In the genomic region with DNA sequence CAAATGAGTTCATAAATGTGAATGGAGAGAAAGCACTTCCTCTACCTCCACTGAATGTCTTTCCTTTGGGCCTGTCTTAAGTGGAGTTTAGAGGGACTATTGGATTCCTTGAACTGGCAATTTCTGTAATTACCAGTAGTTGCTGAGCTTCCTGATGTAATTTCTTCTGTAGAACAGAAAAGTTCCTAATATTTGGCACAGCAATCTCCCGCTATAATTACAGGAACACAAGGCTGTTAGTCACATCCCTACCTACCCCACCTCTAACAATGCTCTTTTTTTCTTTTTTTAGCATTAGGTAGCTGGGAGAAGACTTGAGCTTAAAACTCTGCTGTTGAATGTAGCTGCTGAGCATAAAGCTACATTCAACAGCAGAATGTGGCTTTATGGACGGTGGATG, we compare ENCODE assay signal across 22 cellular contexts. TPM values are rescaled to one million over a fixed set of nuclear protein-coding genes. Genes with fewer than 3 reads are reported as not detected.
DNase-seq lines count a peak whose midpoint lies in the region; ATAC-seq, FAIRE-seq and TF ChIP-seq lines count a peak whose summit lies in the region.
"Had no signal": no experiment of that assay in that cellular context is flagged by ENCODE, and none has a peak within 500 bp of the region (broad histone marks: within the 10 kb centered on the region; RNA-seq: fewer than 3 reads in every experiment).

No MANE protein-coding gene starts in this region.

- FAIRE-seq in G401.6 (lab: Jason Lieb, UNC), result peak; percentile 100
- FAIRE-seq: A549, GM12878 had no signal

- no peak overlapping the region for H3K4me2 ChIP-seq in IMR-90 (ENCODE audit: low read depth, low read length)
- H3K4me2 ChIP-seq: A549, BLaER1 had no signal

- peak overlapping the region; percentile 66; the same call in 1 of the 2 replicates for H2AK5ac ChIP-seq in IMR-90 (ENCODE audit: low read depth, low read length)

- peaks cover 8% of the 10 kb centered on the region for H3K4me1 Mint-ChIP-seq in stimulated activated memory B cell treated with anti-CD40 and anti-IgM and Interleukin-4, amounts not matched to agents 10 μg/mL and 1 μg/mL and 100 μg/mL, for 72 hours

- POLR2A ChIA-PET in IMR-90 (lab: Charles Lee; ENCODE audit: unreplicated experiment), result interaction anchor here (0.6 kb wide), 1 partner anchor 10 kb away, joined by 17 read pairs; no protein-coding TSS in a partner anchor

- DNase-seq in IMR-90, result no peak
- peak; percentile 16 for DNase-seq in dermis blood vessel endothelial cell
- no peak for DNase-seq in NCI-H774 (lab: John Stamatoyannopoulos, UW)
- no peak for DNase-seq in AML-193 (lab: John Stamatoyannopoulos, UW)
- DNase-seq: 8988T; ACHN; Caco-2; CD4-positive, CD25-positive, alpha-beta regulatory T cell; CD8-positive, alpha-beta T cell; DMS153; DND-41; GDM1; GOT3; H7; HCEC 1CT had no signal

- no peak overlapping the region for H3K56ac ChIP-seq in IMR-90 (ENCODE audit: extremely low read depth, insufficient read depth, low read length)

- no peaks in the 10 kb centered on the region for H4K20me1 ChIP-seq in IMR-90 (ENCODE audit: insufficient read depth, low read length)
- H4K20me1 ChIP-seq: BLaER1 had no signal

- H3K27me3 Mint-ChIP-seq in stimulated activated memory B cell treated with anti-CD40 and anti-IgM and Interleukin-4, amounts not matched to agents 10 μg/mL and 1 μg/mL and 100 μg/mL, for 72 hours, result no peaks in the 10 kb centered on the region
- H3K27me3 Mint-ChIP-seq: B cell; CD4-positive, CD25-positive, alpha-beta regulatory T cell had no signal

- no peak overlapping the region for H4K5ac ChIP-seq in IMR-90 (ENCODE audit: low read depth, low read length)

- TF ChIP-seq CTCF in IMR-90 (conservative IDR thresholded peaks at IDR 0.05; ENCODE audit: low read depth, low read length), result no peak

- no peak overlapping the region for H3K4me3 ChIP-seq in IMR-90 (ENCODE audit: insufficient read depth, low read depth, low read length)
- H3K4me3 ChIP-seq: A549, BLaER1, GM12878 had no signal

- H3K23ac ChIP-seq in IMR-90 (ENCODE audit: low read depth, low read length), result no peak overlapping the region

- no peak overlapping the region; the same call in 1 of the 2 replicates for H3K14ac ChIP-seq in IMR-90 (replicated peaks; ENCODE audit: low read depth, low read length)

- no peak overlapping the region for H3K4me3 Mint-ChIP-seq in stimulated activated memory B cell treated with anti-CD40 and anti-IgM and Interleukin-4, amounts not matched to agents 10 μg/mL and 1 μg/mL and 100 μg/mL, for 72 hours
- H3K4me3 Mint-ChIP-seq: B cell; CD4-positive, CD25-positive, alpha-beta regulatory T cell; CD8-positive, alpha-beta T cell had no signal

- H2AFZ ChIP-seq in IMR-90 (replicated peaks; ENCODE audit: low read length, poor library complexity), result no peak overlapping the region

- no peak for TF ChIP-seq RAD21 in IMR-90 (IDR thresholded peaks at IDR 0.05; ENCODE audit: low read length)

- H3K36me3 Mint-ChIP-seq in stimulated activated memory B cell treated with anti-CD40 and anti-IgM and Interleukin-4, amounts not matched to agents 10 μg/mL and 1 μg/mL and 100 μg/mL, for 72 hours, result no peaks in the 10 kb centered on the region
- H3K36me3 Mint-ChIP-seq: CD4-positive, CD25-positive, alpha-beta regulatory T cell; CD8-positive, alpha-beta T cell had no signal

- in situ Hi-C loops in IMR-90 (cut with MboI; ENCODE audit: low sequenced_read_pairs), result no loop called here

- no peak overlapping the region for H2BK5ac ChIP-seq in IMR-90 (ENCODE audit: low read depth, low read length, poor library complexity, severe bottlenecking)

- H2BK120ac ChIP-seq in IMR-90 (ENCODE audit: low read depth, low read length), result peak overlapping the region; percentile 66

- H3K36me3 ChIP-seq in IMR-90 (ENCODE audit: control insufficient read depth, insufficient read depth, low read length), result no peaks in the 10 kb centered on the region
- H3K36me3 ChIP-seq: BLaER1 had no signal

- peak overlapping the region; percentile 34; the same call in 1 of the 2 replicates for H3K4ac ChIP-seq in IMR-90 (ENCODE audit: low read depth, low read length)

- WGBS in IMR-90 (ENCODE audit: extremely low coverage in 2 of 2, insufficient read length in 1 of 2), 2 experiments, result no CpG with 5 or more reads among the region's 2 CpGs

- intact Hi-C loops in IMR-90 (cut with micrococcal nuclease), result no loop called here

- H4K91ac ChIP-seq in IMR-90 (ENCODE audit: insufficient read depth, low read depth, low read length), result no peak overlapping the region

- H3K27ac ChIP-seq in IMR-90 (ENCODE audit: insufficient read depth, low read length), result no peak overlapping the region
- H3K27ac ChIP-seq: A549, BLaER1, C4-2B had no signal

- CTCF ChIA-PET in IMR-90 (lab: Yijun Ruan, JAX), result interaction anchor here (1.1 kb wide), 1 partner anchor 133 kb away, joined by 3 read pairs; no protein-coding TSS in a partner anchor

- dilution Hi-C loops in IMR-90 (cut with HindIII; ENCODE audit: low sequenced_read_pairs, unreplicated experiment), result no loop called here

- H3K9me3 Mint-ChIP-seq in stimulated activated memory B cell treated with anti-CD40 and anti-IgM and Interleukin-4, amounts not matched to agents 10 μg/mL and 1 μg/mL and 100 μg/mL, for 72 hours, result no peaks in the 10 kb centered on the region
- H3K9me3 Mint-ChIP-seq: CD4-positive, CD25-positive, alpha-beta regulatory T cell; CD8-positive, alpha-beta T cell had no signal

- H3K18ac ChIP-seq in IMR-90 (ENCODE audit: low read depth, low read length), result no peak overlapping the region

- BruUV-seq in IMR-90 (replicated peaks; lab: Mats Ljungman, UMichigan), result no TSS peak

- peaks cover 3% of the 10 kb centered on the region; the same call in 1 of the 2 replicates for H3K9me1 ChIP-seq in IMR-90 (ENCODE audit: insufficient read depth, low read length)

- no peak overlapping the region; a peak in 1 of 4 replicates for H4K8ac ChIP-seq in IMR-90 (ENCODE audit: low read depth in 2 of 2, low read length in 2 of 2)

- H3K27me3 ChIP-seq in IMR-90 (ENCODE audit: control insufficient read depth, insufficient read depth, low read length), result no peaks in the 10 kb centered on the region
- H3K27me3 ChIP-seq: BLaER1 had no signal

- H3K79me1 ChIP-seq in IMR-90 (ENCODE audit: low read depth in 1 of 2, low read length in 2 of 2), result no peaks in the 10 kb centered on the region

- no peak for TF ChIP-seq POLR2A in IMR-90 (IDR thresholded peaks at IDR 0.05; ENCODE audit: low read depth, low read length)

- no peaks in the 10 kb centered on the region for H3K9me3 ChIP-seq in IMR-90 (ENCODE audit: control insufficient read depth, insufficient read depth, low read length)
- H3K9me3 ChIP-seq: A549, BLaER1, Caco-2 had no signal

- H3K27ac Mint-ChIP-seq in stimulated activated memory B cell treated with anti-CD40 and anti-IgM and Interleukin-4, amounts not matched to agents 10 μg/mL and 1 μg/mL and 100 μg/mL, for 72 hours, result no peak overlapping the region
- H3K27ac Mint-ChIP-seq: B cell; CD4-positive, CD25-positive, alpha-beta regulatory T cell; CD8-positive, alpha-beta T cell had no signal

- H3K9ac ChIP-seq in IMR-90 (ENCODE audit: low read depth, low read length), result no peak overlapping the region
- H3K9ac ChIP-seq: BLaER1 had no signal

- peak overlapping the region; percentile 83; the same call in 2 of the 3 replicates for H2BK15ac ChIP-seq in IMR-90 (ENCODE audit: low read depth, low read length)

- H2BK20ac ChIP-seq in IMR-90 (ENCODE audit: low read depth, low read length), result peak overlapping the region; percentile 81; the same call in 1 of the 2 replicates

- H2AK9ac ChIP-seq in IMR-90 (replicated peaks; ENCODE audit: low read depth, low read length, poor library complexity), result no peak overlapping the region

- H3K4me1 ChIP-seq in IMR-90 (ENCODE audit: control insufficient read depth, insufficient read depth, low read length), result peaks cover 5% of the 10 kb centered on the region; the same call in 1 of the 2 replicates
- H3K4me1 ChIP-seq: A549, BLaER1, Caco-2 had no signal

- ATAC-seq in IMR-90 (ENCODE audit: low read depth), result no peak
- no peak for ATAC-seq in stimulated activated memory B cell treated with anti-CD40 and anti-IgM and Interleukin-4, amounts not matched to agents 10 μg/mL and 1 μg/mL and 100 μg/mL, for 72 hours
- ATAC-seq: A549; CD8-positive, alpha-beta T cell; GM12878 had no signal

TF ChIP-seq in IMR-90, 13 proteins besides CTCF, POLR2A, EP300 and RAD21:
- TF ChIP-seq MXI1 (IDR thresholded peaks at IDR 0.05; ENCODE audit: borderline replicate concordance, low read depth, low read length), result no peak
- TF ChIP-seq FOS (IDR thresholded peaks at IDR 0.05; ENCODE audit: low read depth, low read length), result no peak
- TF ChIP-seq NFE2L2 (IDR thresholded peaks at IDR 0.05; ENCODE audit: low read depth, low read length), result no peak
- TF ChIP-seq USF2 (IDR thresholded peaks at IDR 0.05; ENCODE audit: low read depth, low read length), result no peak
- TF ChIP-seq BHLHE40 (IDR thresholded peaks at IDR 0.05; ENCODE audit: low read depth, low read length), result no peak
- TF ChIP-seq SMC3 (IDR thresholded peaks at IDR 0.05; ENCODE audit: low read depth, low read length), result no peak
- TF ChIP-seq ELK1 (IDR thresholded peaks at IDR 0.05; ENCODE audit: borderline replicate concordance, low read depth, low read length), result no peak
TF ChIP-seq in IMR-90: peak in this region for 0.

RNA-seq across cellular contexts. Expression of gene RBPJ, which starts 24.8 kb away (rescaled TPM):
- total RNA-seq in IMR-90 (2012; rRNA removed), result 148 and 172 TPM in 2 replicates
- 49.3 and 50.3 TPM in 2 replicates for polyA plus RNA-seq in IMR-90 (2012; rRNA removed)
- polyA plus RNA-seq in IMR-90 (2012; cell fraction: cytosol; rRNA removed), result 12.3 and 12.6 TPM in 2 replicates
- 34.5 and 215 TPM in 2 replicates for polyA plus RNA-seq in IMR-90 (2012; cell fraction: nucleus; rRNA removed; ENCODE audit: low replicate concordance)
- total RNA-seq in dermis blood vessel endothelial cell, result 53.9 and 77.2 TPM in 2 replicates
